Comparison of ENCODE assay signal across 1 cellular context in genomic region chr15:23446215-23447106, GRCh38.
TF ChIP-seq lines count a peak whose summit lies in the region.

No MANE protein-coding gene starts in this region.

TF ChIP-seq in HepG2, 621 proteins besides CTCF, POLR2A, EP300 and RAD21 (continued from another document):
- TF ChIP-seq GLI4 (CRISPR knock-in tag; IDR thresholded peaks at IDR 0.05; ENCODE audit: borderline replicate concordance) (no peak), FOXM1 (CRISPR knock-in tag; IDR thresholded peaks at IDR 0.05) (no peak), ZNF776 (CRISPR knock-in tag; IDR thresholded peaks at IDR 0.05) (no peak), CREBL2 (CRISPR knock-in tag; IDR thresholded peaks at IDR 0.05; ENCODE audit: borderline replicate concordance) (no peak), GATAD2A (CRISPR knock-in tag; IDR thresholded peaks at IDR 0.05) (peak; percentile 48; the same call in 1 of the 2 replicates), ZNF414 (CRISPR knock-in tag; IDR thresholded peaks at IDR 0.05) (no peak), MXD1 (CRISPR knock-in tag; IDR thresholded peaks at IDR 0.05) (no peak), MAFK (conservative IDR thresholded peaks at IDR 0.05 in 1 of 2, IDR thresholded peaks at IDR 0.05 in 1 of 2; ENCODE audit: low read length in 2 of 2) (no peak), HIC2 (CRISPR knock-in tag; IDR thresholded peaks at IDR 0.05; ENCODE audit: low read depth) (no peak), PHB2 (IDR thresholded peaks at IDR 0.05; ENCODE audit: partially characterized antibody) (no peak), ZNF552 (CRISPR knock-in tag; IDR thresholded peaks at IDR 0.05; ENCODE audit: borderline replicate concordance) (no peak), SIX1 (CRISPR knock-in tag; IDR thresholded peaks at IDR 0.05; ENCODE audit: borderline replicate concordance) (no peak), DMAP1 (CRISPR knock-in tag; IDR thresholded peaks at IDR 0.05) (no peak), ZNF10 (CRISPR knock-in tag; IDR thresholded peaks at IDR 0.05; ENCODE audit: borderline replicate concordance, low read depth) (no peak), DPF2 (CRISPR knock-in tag; IDR thresholded peaks at IDR 0.05; ENCODE audit: borderline replicate concordance, low read depth) (no peak), PREB (CRISPR knock-in tag; IDR thresholded peaks at IDR 0.05) (no peak), ZBED4 (CRISPR knock-in tag; IDR thresholded peaks at IDR 0.05; ENCODE audit: borderline replicate concordance) (no peak), RORA (CRISPR knock-in tag; IDR thresholded peaks at IDR 0.05) (no peak), EED (CRISPR knock-in tag; IDR thresholded peaks at IDR 0.05) (no peak), CC2D1A (CRISPR knock-in tag; IDR thresholded peaks at IDR 0.05) (no peak), RBFOX2 (IDR thresholded peaks at IDR 0.05; ENCODE audit: low read depth, low read length) (no peak), NFRKB (IDR thresholded peaks at IDR 0.05) (no peak)
TF ChIP-seq in HepG2: peak in this region for 29.
